ENCODE assay signal across 8 cellular contexts in genomic region chr20:35883778-35884540, GRCh38.
DNase-seq lines count a peak whose midpoint lies in the region; ATAC-seq and TF ChIP-seq lines count a peak whose summit lies in the region.

No MANE protein-coding gene starts in this region.

- H3K79me2 ChIP-seq in KMS-11 (ENCODE audit: insufficient read depth, low read depth), result no peaks in the 10 kb centered on the region
- peaks cover 69% of the 10 kb centered on the region for H3K79me2 ChIP-seq in SK-N-SH (ENCODE audit: insufficient read depth)

- peaks cover 40% of the 10 kb centered on the region for H3F3A ChIP-seq in SK-N-SH (replicated peaks; ENCODE audit: insufficient read depth)

- CTCF ChIA-PET in SK-N-SH (lab: Yijun Ruan, JAX), result interaction anchor here (0.6 to 5.8 kb wide), 24 partner anchors 9 to 422 kb away, joined by 3 to 40 read pairs (median 4); partner anchors contain the start of genes PHF20, RBM39 and SCAND1

- H3K9me3 Mint-ChIP-seq in activated naive CD4-positive, alpha-beta T cell treated with anti-CD3 and anti-CD28 coated beads, Interleukin-2, amount 50 U/mL, for 72 hours, result no peaks in the 10 kb centered on the region

- ATAC-seq in activated naive CD4-positive, alpha-beta T cell treated with anti-CD3 and anti-CD28 coated beads, Interleukin-2, amount 50 U/mL, for 72 hours, result peak; percentile 90
- no peak for ATAC-seq in GM19455 (IDR thresholded peaks at IDR 0.05; ENCODE audit: unreplicated experiment)

- H3K9me3 ChIP-seq in SK-N-SH (no peaks in the 10 kb centered on the region), thyroid gland (no peaks in the 10 kb centered on the region)

- H3K4me2 ChIP-seq in KMS-11 (no peak overlapping the region), SK-N-SH (peak overlapping the region; percentile 79)

- POLR2A ChIA-PET in SK-N-SH (lab: Yijun Ruan, JAX), result interaction anchor here (0.6 to 1.8 kb wide), 3 partner anchors 33 to 142 kb away, joined by 3 to 15 read pairs (median 5); partner anchors contain the start of genes RBM39 and SCAND1

- DNase-seq in DMS114 treated with DMSO at 0.1 percent for 48 hours (lab: John Stamatoyannopoulos, UW; ENCODE audit: unreplicated experiment) (peak; percentile 51), SK-N-SH (peak; percentile 61), glomerular visceral epithelial cell (ENCODE audit: extremely low spot score) (peak; percentile 97), pons (ENCODE audit: low spot score) (peak; percentile 86), thyroid gland (peak; percentile 78 to 79)
- DNase-seq in activated naive CD4-positive, alpha-beta T cell treated with anti-CD3 and anti-CD28 coated beads, Interleukin-2, amount 50 U/mL, for 72 hours (ENCODE audit: low spot score in 2 of 2), result peak in 1 of 2 donors; percentile 57

- H3K9ac ChIP-seq in KMS-11 (no peak overlapping the region), SK-N-SH (peak overlapping the region; percentile 86)

- H4K20me1 ChIP-seq in KMS-11 (ENCODE audit: insufficient read depth), result no peaks in the 10 kb centered on the region
- no peaks in the 10 kb centered on the region for H4K20me1 ChIP-seq in SK-N-SH (ENCODE audit: insufficient read depth)

- peak overlapping the region; percentile 1 to 23 for H3K27ac Mint-ChIP-seq in activated naive CD4-positive, alpha-beta T cell treated with anti-CD3 and anti-CD28 coated beads, Interleukin-2, amount 50 U/mL, for 72 hours

- H2AFZ ChIP-seq in KMS-11 (ENCODE audit: low read depth) (no peak overlapping the region), SK-N-SH (ENCODE audit: low read depth) (no peak overlapping the region; the same call in 1 of the 2 replicates)

- intact Hi-C loops in thyroid gland (cut with DNase I), result loop anchor here (5.0 to 10.0 kb wide), 3 partner anchors 139 to 267 kb away; partner anchors contain the start of genes RBM39 and SPAG4

- peak; percentile 92 for TF ChIP-seq RAD21 in SK-N-SH (IDR thresholded peaks at IDR 0.05; ENCODE audit: low read length)

- TF ChIP-seq CTCF in KMS-11 (conservative IDR thresholded peaks at IDR 0.05; ENCODE audit: low read depth, low read length) (peak; percentile 77), SK-N-SH (IDR thresholded peaks at IDR 0.05) (peak; percentile 85), thyroid gland (IDR thresholded peaks at IDR 0.05) (peak; percentile 30 to 81 (median 74))

- peaks cover 6% of the 10 kb centered on the region for H3K4me1 ChIP-seq in KMS-11 (ENCODE audit: low read depth, poor library complexity, severe bottlenecking)
- peaks cover 19 to 25% of the 10 kb centered on the region in 2 experiments for H3K4me1 ChIP-seq in SK-N-SH (ENCODE audit: control insufficient read depth in 1 of 2, insufficient read depth in 2 of 2, low read depth in 1 of 2, low read length in 1 of 2)
- peaks cover 5 to 23% of the 10 kb centered on the region in 2 donors for H3K4me1 ChIP-seq in thyroid gland

- TF ChIP-seq POLR2A in thyroid gland (IDR thresholded peaks at IDR 0.05), result peak in 1 of 2 donors; percentile 3

- 7% methylated on average over 10 of the region's 10 CpGs for WGBS in SK-N-SH (ENCODE audit: low lambda C conversion rate)
- 35 to 42% methylated on average over 10 of the region's 10 CpGs for WGBS in thyroid gland, 2 donors

- H3K9me2 ChIP-seq in SK-N-SH, result no peaks in the 10 kb centered on the region

- H3K27ac ChIP-seq in KMS-11 (no peak overlapping the region), SK-N-SH (ENCODE audit: low read depth in 2 of 2, low read length in 1 of 2) (peak overlapping the region; percentile 79 to 100), thyroid gland (peak overlapping the region; percentile 44 to 68 (median 51))

- H3K36me3 ChIP-seq in KMS-11 (ENCODE audit: insufficient read depth) (no peaks in the 10 kb centered on the region), SK-N-SH (replicated peaks in 1 of 2; ENCODE audit: control insufficient read depth in 1 of 2, insufficient read depth in 2 of 2, low read length in 1 of 2) (peaks cover 0 to 12% of the 10 kb centered on the region in 2 experiments), thyroid gland (no peaks in the 10 kb centered on the region)

- no peak overlapping the region for H3K4me3 ChIP-seq in KMS-11 (IDR thresholded peaks at IDR 0.05; ENCODE audit: insufficient read depth, low read depth, low read length)
- peak overlapping the region; percentile 30 to 50 for H3K4me3 ChIP-seq in SK-N-SH (ENCODE audit: low read depth in 2 of 2, low read length in 1 of 2)
- H3K4me3 ChIP-seq in thyroid gland (replicated peaks in 1 of 3), result no peak overlapping the region

- H3K36me3 Mint-ChIP-seq in activated naive CD4-positive, alpha-beta T cell treated with anti-CD3 and anti-CD28 coated beads, Interleukin-2, amount 50 U/mL, for 72 hours, result no peaks in the 10 kb centered on the region

- H3K27me3 ChIP-seq in KMS-11 (ENCODE audit: insufficient read depth, low read depth) (no peaks in the 10 kb centered on the region), SK-N-SH (ENCODE audit: insufficient read depth) (no peaks in the 10 kb centered on the region), thyroid gland (no peaks in the 10 kb centered on the region)

- TF ChIP-seq EP300 in SK-N-SH (IDR thresholded peaks at IDR 0.05; ENCODE audit: borderline replicate concordance in 1 of 2, low read depth in 1 of 2, low read length in 1 of 2), result peak; percentile 37 to 83; a peak in 3 of 4 replicates

TF ChIP-seq in SK-N-SH, 30 proteins besides CTCF, POLR2A, EP300 and RAD21 (continues in another document):
- TF ChIP-seq TAF1 (IDR thresholded peaks at IDR 0.05; ENCODE audit: borderline replicate concordance, low read depth, low read length) (peak; percentile 16; the same call in 1 of the 2 replicates), FOXJ3 (CRISPR knock-in tag; IDR thresholded peaks at IDR 0.05) (no peak; the same call in 1 of the 2 replicates), NFIC (IDR thresholded peaks at IDR 0.05; ENCODE audit: borderline replicate concordance) (peak; percentile 63; the same call in 1 of the 2 replicates), NRF1 (IDR thresholded peaks at IDR 0.05; ENCODE audit: low read depth, low read length) (no peak), JUND (IDR thresholded peaks at IDR 0.05) (peak; percentile 84), EZH2phosphoT487 (IDR thresholded peaks at IDR 0.05; ENCODE audit: borderline replicate concordance, low read depth) (no peak), MXI1 (IDR thresholded peaks at IDR 0.05; ENCODE audit: low read depth, low read length) (no peak), USF1 (IDR thresholded peaks at IDR 0.05; ENCODE audit: borderline replicate concordance, low read depth) (no peak), PBX3 (IDR thresholded peaks at IDR 0.05) (no peak; the same call in 1 of the 2 replicates), RCOR1 (IDR thresholded peaks at IDR 0.05; ENCODE audit: low read length) (peak; percentile 85), FOSL2 (IDR thresholded peaks at IDR 0.05; ENCODE audit: borderline replicate concordance, low read depth) (peak; percentile 88), ELF1 (IDR thresholded peaks at IDR 0.05) (peak; percentile 23; the same call in 1 of the 2 replicates), MAX (IDR thresholded peaks at IDR 0.05; ENCODE audit: low read depth) (peak; percentile 80), POLR2AphosphoS5 (IDR thresholded peaks at IDR 0.05; ENCODE audit: low read depth, low read length) (0 out of 2 replicates have a peak, but pooled peaks have one; percentile 60), IRF3 (IDR thresholded peaks at IDR 0.05; ENCODE audit: low read depth, low read length) (no peak), RXRA (IDR thresholded peaks at IDR 0.05; ENCODE audit: borderline replicate concordance, low read depth) (peak; percentile 66; the same call in 1 of the 2 replicates), TEAD4 (IDR thresholded peaks at IDR 0.05; ENCODE audit: borderline replicate concordance, insufficient read depth) (peak; percentile 61; the same call in 1 of the 2 replicates), SMC3 (IDR thresholded peaks at IDR 0.05; ENCODE audit: low read depth, low read length) (peak; percentile 87), YY1 (IDR thresholded peaks at IDR 0.05; ENCODE audit: low read depth) (peak; percentile 54; the same call in 1 of the 2 replicates), FOXM1 (IDR thresholded peaks at IDR 0.05; ENCODE audit: low read depth) (no peak), TCF12 (IDR thresholded peaks at IDR 0.05) (peak; percentile 71), GATA2 (CRISPR knock-in tag; IDR thresholded peaks at IDR 0.05) (peak; percentile 93), RFX5 (IDR thresholded peaks at IDR 0.05; ENCODE audit: low read length) (no peak), SIN3A (IDR thresholded peaks at IDR 0.05; ENCODE audit: borderline replicate concordance, low read depth, low read length) (peak; percentile 86; the same call in 1 of the 2 replicates), GABPA (IDR thresholded peaks at IDR 0.05; ENCODE audit: low read depth) (peak; percentile 25; the same call in 1 of the 2 replicates)

Comparison
In these comparisons a context has a peak if more than half of its experiments do, and no peak if none do; other contexts are left out.
1. H3K4me3 ChIP-seq: peak in SK-N-SH (2 of 2); none in KMS-11 (single experiment) and thyroid gland (0 of 3).
2. Peak in every context shown above with its lines, with median percentiles within 50 percentile points of each other: CTCF ChIP-seq.